In genomic region chr14:103385994-103386491, GRCh38 we compare ENCODE assay signal across 1 cellular context.
TF ChIP-seq lines count a peak whose summit lies in the region.

No MANE protein-coding gene starts in this region.

TF ChIP-seq in K562, 482 proteins besides CTCF, POLR2A, EP300 and RAD21 (continued from another document):
- 0 out of 4 replicates have a peak, but pooled peaks of 1 of the 2 experiments have one; percentile 21 for TF ChIP-seq MLLT1 (IDR thresholded peaks at IDR 0.05)
